Comparison of ENCODE assay signal across 1 cellular context in the genomic region with DNA sequence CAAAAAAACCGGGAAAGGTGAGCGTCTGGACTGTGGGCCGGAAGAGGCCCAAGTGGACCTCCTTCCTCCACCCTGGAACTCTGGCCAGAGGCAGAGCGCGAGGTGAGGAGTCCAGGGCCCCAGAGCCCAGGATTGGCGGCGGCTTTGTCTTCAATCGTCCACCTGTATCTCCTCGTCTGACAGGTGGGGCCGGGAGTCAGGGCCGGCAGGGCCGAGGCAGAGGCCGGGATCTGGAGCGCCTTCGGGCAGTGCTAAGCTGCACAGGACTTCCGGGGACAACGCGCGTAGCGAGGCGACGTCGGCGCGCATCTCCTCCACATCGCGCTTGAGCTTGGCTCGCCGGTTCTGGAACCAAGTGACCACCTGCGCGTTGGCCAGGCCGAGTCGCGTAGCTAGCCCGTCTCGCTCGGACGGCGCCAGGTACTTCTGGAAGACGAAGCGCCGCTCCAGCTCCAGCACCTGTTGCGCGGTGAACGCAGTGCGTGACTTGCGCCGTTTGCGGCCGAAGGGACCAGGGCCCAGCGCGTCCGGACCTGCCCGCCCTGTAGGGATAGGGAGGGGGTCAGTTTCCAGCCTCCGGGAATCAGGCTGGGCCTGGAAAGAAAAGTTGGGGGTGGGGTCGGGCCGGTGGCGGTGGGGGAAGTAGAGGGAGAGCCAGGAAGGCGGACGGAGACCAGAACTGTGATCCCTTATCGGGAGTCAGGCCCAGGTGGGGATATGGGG.
A peak's percentile ranks its signal among the peaks of the same experiment; 100 is the strongest.
TF ChIP-seq lines count a peak whose summit lies in the region.

No MANE protein-coding gene starts in this region.

TF ChIP-seq in HepG2, 621 proteins besides CTCF, POLR2A, EP300 and RAD21 (continued from another document and continues in another):
- TF ChIP-seq, protein P1, sequence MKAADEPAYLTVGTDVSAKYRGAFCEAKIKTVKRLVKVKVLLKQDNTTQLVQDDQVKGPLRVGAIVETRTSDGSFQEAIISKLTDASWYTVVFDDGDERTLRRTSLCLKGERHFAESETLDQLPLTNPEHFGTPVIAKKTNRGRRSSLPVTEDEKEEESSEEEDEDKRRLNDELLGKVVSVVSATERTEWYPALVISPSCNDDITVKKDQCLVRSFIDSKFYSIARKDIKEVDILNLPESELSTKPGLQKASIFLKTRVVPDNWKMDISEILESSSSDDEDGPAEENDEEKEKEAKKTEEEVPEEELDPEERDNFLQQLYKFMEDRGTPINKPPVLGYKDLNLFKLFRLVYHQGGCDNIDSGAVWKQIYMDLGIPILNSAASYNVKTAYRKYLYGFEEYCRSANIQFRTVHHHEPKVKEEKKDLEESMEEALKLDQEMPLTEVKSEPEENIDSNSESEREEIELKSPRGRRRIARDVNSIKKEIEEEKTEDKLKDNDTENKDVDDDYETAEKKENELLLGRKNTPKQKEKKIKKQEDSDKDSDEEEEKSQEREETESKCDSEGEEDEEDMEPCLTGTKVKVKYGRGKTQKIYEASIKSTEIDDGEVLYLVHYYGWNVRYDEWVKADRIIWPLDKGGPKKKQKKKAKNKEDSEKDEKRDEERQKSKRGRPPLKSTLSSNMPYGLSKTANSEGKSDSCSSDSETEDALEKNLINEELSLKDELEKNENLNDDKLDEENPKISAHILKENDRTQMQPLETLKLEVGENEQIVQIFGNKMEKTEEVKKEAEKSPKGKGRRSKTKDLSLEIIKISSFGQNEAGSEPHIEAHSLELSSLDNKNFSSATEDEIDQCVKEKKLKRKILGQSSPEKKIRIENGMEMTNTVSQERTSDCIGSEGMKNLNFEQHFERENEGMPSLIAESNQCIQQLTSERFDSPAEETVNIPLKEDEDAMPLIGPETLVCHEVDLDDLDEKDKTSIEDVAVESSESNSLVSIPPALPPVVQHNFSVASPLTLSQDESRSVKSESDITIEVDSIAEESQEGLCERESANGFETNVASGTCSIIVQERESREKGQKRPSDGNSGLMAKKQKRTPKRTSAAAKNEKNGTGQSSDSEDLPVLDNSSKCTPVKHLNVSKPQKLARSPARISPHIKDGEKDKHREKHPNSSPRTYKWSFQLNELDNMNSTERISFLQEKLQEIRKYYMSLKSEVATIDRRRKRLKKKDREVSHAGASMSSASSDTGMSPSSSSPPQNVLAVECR (CRISPR knock-in tag; IDR thresholded peaks at IDR 0.05; ENCODE audit: borderline replicate concordance), result peak; percentile 65
- TF ChIP-seq ASH2L (IDR thresholded peaks at IDR 0.05; ENCODE audit: insufficient read length, low read depth, low read length) (no peak), GPN1 (CRISPR knock-in tag; IDR thresholded peaks at IDR 0.05; ENCODE audit: borderline replicate concordance) (no peak; the same call in 1 of the 2 replicates), ZNF589 (CRISPR knock-in tag; conservative IDR thresholded peaks at IDR 0.05) (peak; percentile 25; the same call in 1 of the 2 replicates), NFYC (CRISPR knock-in tag; IDR thresholded peaks at IDR 0.05) (no peak), RFXANK (CRISPR knock-in tag; IDR thresholded peaks at IDR 0.05) (no peak), ADNP (CRISPR knock-in tag; IDR thresholded peaks at IDR 0.05) (peak; percentile 8; the same call in 1 of the 2 replicates), CCDC6 (CRISPR knock-in tag; IDR thresholded peaks at IDR 0.05) (no peak), HDAC1 (CRISPR knock-in tag; IDR thresholded peaks at IDR 0.05) (0 out of 2 replicates have a peak, but pooled peaks have one; percentile 25), KAT8 (CRISPR knock-in tag; IDR thresholded peaks at IDR 0.05) (peak; percentile 54; the same call in 1 of the 2 replicates), XRCC5 (optimal IDR thresholded peaks at IDR 0.05; ENCODE audit: low read length) (no peak), ZNF749 (CRISPR knock-in tag; IDR thresholded peaks at IDR 0.05; ENCODE audit: borderline replicate concordance) (peak; percentile 28; the same call in 1 of the 2 replicates), ZNF337 (CRISPR knock-in tag; IDR thresholded peaks at IDR 0.05; ENCODE audit: borderline replicate concordance, low read depth) (no peak; the same call in 1 of the 2 replicates), GATAD1 (CRISPR knock-in tag; IDR thresholded peaks at IDR 0.05) (no peak), ZNF547 (CRISPR knock-in tag; IDR thresholded peaks at IDR 0.05) (peak; percentile 63), SNRNP70 (IDR thresholded peaks at IDR 0.05; ENCODE audit: low read depth, low read length) (no peak), SNAPC2 (CRISPR knock-in tag; IDR thresholded peaks at IDR 0.05) (peak; percentile 74; the same call in 1 of the 2 replicates), AGO2 (optimal IDR thresholded peaks at IDR 0.05; ENCODE audit: low read depth, low read length) (peak; percentile 97), IRX3 (CRISPR knock-in tag; IDR thresholded peaks at IDR 0.05; ENCODE audit: borderline replicate concordance, low read depth) (peak; percentile 76; the same call in 1 of the 2 replicates)
- TF ChIP-seq, protein P2, sequence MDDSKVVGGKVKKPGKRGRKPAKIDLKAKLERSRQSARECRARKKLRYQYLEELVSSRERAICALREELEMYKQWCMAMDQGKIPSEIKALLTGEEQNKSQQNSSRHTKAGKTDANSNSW (CRISPR knock-in tag; IDR thresholded peaks at IDR 0.05; ENCODE audit: borderline replicate concordance), result no peak
- TF ChIP-seq, protein P3, sequence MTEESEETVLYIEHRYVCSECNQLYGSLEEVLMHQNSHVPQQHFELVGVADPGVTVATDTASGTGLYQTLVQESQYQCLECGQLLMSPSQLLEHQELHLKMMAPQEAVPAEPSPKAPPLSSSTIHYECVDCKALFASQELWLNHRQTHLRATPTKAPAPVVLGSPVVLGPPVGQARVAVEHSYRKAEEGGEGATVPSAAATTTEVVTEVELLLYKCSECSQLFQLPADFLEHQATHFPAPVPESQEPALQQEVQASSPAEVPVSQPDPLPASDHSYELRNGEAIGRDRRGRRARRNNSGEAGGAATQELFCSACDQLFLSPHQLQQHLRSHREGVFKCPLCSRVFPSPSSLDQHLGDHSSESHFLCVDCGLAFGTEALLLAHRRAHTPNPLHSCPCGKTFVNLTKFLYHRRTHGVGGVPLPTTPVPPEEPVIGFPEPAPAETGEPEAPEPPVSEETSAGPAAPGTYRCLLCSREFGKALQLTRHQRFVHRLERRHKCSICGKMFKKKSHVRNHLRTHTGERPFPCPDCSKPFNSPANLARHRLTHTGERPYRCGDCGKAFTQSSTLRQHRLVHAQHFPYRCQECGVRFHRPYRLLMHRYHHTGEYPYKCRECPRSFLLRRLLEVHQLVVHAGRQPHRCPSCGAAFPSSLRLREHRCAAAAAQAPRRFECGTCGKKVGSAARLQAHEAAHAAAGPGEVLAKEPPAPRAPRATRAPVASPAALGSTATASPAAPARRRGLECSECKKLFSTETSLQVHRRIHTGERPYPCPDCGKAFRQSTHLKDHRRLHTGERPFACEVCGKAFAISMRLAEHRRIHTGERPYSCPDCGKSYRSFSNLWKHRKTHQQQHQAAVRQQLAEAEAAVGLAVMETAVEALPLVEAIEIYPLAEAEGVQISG (CRISPR knock-in tag; IDR thresholded peaks at IDR 0.05), result no peak
- TF ChIP-seq, protein P4, sequence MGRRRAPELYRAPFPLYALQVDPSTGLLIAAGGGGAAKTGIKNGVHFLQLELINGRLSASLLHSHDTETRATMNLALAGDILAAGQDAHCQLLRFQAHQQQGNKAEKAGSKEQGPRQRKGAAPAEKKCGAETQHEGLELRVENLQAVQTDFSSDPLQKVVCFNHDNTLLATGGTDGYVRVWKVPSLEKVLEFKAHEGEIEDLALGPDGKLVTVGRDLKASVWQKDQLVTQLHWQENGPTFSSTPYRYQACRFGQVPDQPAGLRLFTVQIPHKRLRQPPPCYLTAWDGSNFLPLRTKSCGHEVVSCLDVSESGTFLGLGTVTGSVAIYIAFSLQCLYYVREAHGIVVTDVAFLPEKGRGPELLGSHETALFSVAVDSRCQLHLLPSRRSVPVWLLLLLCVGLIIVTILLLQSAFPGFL (CRISPR knock-in tag; IDR thresholded peaks at IDR 0.05), result 0 out of 2 replicates have a peak, but pooled peaks have one; percentile 64
- TF ChIP-seq, protein P5, sequence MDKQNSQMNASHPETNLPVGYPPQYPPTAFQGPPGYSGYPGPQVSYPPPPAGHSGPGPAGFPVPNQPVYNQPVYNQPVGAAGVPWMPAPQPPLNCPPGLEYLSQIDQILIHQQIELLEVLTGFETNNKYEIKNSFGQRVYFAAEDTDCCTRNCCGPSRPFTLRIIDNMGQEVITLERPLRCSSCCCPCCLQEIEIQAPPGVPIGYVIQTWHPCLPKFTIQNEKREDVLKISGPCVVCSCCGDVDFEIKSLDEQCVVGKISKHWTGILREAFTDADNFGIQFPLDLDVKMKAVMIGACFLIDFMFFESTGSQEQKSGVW (CRISPR knock-in tag; IDR thresholded peaks at IDR 0.05; ENCODE audit: borderline replicate concordance), result no peak
- TF ChIP-seq, protein P6, sequence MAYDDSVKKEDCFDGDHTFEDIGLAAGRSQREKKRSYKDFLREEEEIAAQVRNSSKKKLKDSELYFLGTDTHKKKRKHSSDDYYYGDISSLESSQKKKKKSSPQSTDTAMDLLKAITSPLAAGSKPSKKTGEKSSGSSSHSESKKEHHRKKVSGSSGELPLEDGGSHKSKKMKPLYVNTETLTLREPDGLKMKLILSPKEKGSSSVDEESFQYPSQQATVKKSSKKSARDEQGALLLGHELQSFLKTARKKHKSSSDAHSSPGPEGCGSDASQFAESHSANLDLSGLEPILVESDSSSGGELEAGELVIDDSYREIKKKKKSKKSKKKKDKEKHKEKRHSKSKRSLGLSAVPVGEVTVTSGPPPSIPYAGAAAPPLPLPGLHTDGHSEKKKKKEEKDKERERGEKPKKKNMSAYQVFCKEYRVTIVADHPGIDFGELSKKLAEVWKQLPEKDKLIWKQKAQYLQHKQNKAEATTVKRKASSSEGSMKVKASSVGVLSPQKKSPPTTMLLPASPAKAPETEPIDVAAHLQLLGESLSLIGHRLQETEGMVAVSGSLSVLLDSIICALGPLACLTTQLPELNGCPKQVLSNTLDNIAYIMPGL (CRISPR knock-in tag; IDR thresholded peaks at IDR 0.05; ENCODE audit: borderline replicate concordance in 1 of 2, low read depth in 1 of 2), result peak in 1 of 2 experiments; percentile 19; a peak in 1 of 4 replicates
- TF ChIP-seq, protein P7, sequence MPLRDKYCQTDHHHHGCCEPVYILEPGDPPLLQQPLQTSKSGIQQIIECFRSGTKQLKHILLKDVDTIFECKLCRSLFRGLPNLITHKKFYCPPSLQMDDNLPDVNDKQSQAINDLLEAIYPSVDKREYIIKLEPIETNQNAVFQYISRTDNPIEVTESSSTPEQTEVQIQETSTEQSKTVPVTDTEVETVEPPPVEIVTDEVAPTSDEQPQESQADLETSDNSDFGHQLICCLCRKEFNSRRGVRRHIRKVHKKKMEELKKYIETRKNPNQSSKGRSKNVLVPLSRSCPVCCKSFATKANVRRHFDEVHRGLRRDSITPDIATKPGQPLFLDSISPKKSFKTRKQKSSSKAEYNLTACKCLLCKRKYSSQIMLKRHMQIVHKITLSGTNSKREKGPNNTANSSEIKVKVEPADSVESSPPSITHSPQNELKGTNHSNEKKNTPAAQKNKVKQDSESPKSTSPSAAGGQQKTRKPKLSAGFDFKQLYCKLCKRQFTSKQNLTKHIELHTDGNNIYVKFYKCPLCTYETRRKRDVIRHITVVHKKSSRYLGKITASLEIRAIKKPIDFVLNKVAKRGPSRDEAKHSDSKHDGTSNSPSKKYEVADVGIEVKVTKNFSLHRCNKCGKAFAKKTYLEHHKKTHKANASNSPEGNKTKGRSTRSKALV (CRISPR knock-in tag; IDR thresholded peaks at IDR 0.05), result peak; percentile 86
- TF ChIP-seq, protein P8, sequence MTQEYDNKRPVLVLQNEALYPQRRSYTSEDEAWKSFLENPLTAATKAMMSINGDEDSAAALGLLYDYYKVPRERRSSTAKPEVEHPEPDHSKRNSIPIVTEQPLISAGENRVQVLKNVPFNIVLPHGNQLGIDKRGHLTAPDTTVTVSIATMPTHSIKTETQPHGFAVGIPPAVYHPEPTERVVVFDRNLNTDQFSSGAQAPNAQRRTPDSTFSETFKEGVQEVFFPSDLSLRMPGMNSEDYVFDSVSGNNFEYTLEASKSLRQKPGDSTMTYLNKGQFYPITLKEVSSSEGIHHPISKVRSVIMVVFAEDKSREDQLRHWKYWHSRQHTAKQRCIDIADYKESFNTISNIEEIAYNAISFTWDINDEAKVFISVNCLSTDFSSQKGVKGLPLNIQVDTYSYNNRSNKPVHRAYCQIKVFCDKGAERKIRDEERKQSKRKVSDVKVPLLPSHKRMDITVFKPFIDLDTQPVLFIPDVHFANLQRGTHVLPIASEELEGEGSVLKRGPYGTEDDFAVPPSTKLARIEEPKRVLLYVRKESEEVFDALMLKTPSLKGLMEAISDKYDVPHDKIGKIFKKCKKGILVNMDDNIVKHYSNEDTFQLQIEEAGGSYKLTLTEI (CRISPR knock-in tag; conservative IDR thresholded peaks at IDR 0.05), result no peak
- TF ChIP-seq, protein P9, sequence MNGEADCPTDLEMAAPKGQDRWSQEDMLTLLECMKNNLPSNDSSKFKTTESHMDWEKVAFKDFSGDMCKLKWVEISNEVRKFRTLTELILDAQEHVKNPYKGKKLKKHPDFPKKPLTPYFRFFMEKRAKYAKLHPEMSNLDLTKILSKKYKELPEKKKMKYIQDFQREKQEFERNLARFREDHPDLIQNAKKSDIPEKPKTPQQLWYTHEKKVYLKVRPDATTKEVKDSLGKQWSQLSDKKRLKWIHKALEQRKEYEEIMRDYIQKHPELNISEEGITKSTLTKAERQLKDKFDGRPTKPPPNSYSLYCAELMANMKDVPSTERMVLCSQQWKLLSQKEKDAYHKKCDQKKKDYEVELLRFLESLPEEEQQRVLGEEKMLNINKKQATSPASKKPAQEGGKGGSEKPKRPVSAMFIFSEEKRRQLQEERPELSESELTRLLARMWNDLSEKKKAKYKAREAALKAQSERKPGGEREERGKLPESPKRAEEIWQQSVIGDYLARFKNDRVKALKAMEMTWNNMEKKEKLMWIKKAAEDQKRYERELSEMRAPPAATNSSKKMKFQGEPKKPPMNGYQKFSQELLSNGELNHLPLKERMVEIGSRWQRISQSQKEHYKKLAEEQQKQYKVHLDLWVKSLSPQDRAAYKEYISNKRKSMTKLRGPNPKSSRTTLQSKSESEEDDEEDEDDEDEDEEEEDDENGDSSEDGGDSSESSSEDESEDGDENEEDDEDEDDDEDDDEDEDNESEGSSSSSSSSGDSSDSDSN (CRISPR knock-in tag; IDR thresholded peaks at IDR 0.05), result peak; percentile 70
- TF ChIP-seq, protein P10, sequence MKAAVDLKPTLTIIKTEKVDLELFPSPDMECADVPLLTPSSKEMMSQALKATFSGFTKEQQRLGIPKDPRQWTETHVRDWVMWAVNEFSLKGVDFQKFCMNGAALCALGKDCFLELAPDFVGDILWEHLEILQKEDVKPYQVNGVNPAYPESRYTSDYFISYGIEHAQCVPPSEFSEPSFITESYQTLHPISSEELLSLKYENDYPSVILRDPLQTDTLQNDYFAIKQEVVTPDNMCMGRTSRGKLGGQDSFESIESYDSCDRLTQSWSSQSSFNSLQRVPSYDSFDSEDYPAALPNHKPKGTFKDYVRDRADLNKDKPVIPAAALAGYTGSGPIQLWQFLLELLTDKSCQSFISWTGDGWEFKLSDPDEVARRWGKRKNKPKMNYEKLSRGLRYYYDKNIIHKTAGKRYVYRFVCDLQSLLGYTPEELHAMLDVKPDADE (CRISPR knock-in tag; IDR thresholded peaks at IDR 0.05), result peak; percentile 49; the same call in 1 of the 2 replicates
- TF ChIP-seq, protein P11, sequence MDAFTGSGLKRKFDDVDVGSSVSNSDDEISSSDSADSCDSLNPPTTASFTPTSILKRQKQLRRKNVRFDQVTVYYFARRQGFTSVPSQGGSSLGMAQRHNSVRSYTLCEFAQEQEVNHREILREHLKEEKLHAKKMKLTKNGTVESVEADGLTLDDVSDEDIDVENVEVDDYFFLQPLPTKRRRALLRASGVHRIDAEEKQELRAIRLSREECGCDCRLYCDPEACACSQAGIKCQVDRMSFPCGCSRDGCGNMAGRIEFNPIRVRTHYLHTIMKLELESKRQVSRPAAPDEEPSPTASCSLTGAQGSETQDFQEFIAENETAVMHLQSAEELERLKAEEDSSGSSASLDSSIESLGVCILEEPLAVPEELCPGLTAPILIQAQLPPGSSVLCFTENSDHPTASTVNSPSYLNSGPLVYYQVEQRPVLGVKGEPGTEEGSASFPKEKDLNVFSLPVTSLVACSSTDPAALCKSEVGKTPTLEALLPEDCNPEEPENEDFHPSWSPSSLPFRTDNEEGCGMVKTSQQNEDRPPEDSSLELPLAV (CRISPR knock-in tag; conservative IDR thresholded peaks at IDR 0.05; ENCODE audit: low read depth), result 0 out of 2 replicates have a peak, but pooled peaks have one; percentile 44
